8 cellular contexts compared by ENCODE assay signal in the genomic region with DNA sequence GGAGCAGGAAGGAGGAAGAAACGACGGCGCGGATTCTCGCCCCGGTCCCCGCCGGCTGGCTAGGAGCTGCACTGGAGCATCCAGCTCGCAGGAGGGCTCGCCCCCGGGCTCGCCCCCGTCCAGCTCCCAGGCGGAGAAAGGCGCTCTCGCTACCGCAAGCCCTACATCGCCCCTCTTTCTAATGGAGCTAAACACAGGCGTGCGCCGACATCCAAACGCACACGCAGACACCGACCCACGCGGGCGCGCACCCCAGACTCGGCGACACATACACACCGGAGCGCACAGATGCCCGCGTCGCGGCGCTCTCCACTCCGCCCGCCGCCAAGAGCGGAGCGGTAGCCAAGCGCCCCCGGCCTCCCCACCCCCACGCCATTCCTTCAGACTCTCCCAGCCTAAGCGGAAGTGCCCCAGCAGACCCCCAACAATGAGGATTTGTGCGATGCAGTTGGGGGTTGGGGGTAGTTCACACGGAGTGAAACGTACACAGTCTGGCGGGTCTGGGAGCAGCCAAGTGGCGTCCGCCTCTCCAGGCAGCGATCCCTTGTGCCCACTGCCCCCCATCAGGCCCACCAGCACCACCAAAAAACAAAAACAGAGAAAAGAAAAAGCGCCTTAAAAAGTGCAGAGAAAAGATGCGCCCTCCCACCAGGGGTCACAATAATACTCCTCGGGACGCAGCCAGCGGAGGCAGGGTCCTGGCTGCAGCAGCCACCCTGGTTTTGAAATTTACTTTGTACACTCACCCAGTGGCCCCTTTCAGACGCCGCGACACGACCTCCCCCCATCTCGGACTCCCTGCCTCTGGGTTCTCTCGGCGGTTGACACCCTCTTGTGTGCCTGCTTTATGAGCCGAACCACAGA. TPM values are rescaled to one million over a fixed set of nuclear protein-coding genes. Genes with fewer than 3 reads are reported as not detected.
DNase-seq lines count a peak whose midpoint lies in the region; ATAC-seq, FAIRE-seq and TF ChIP-seq lines count a peak whose summit lies in the region.

No MANE protein-coding gene starts in this region.

- H4K20me1 ChIP-seq in BLaER1, result no peaks in the 10 kb centered on the region
- no peaks in the 10 kb centered on the region for H4K20me1 ChIP-seq in endothelial cell of umbilical vein (replicated peaks; ENCODE audit: control insufficient read depth, extremely low read depth, insufficient read depth, low read length)

- ATAC-seq in HG02852 (IDR thresholded peaks at IDR 0.05; ENCODE audit: unreplicated experiment) (no peak), HG03342 (IDR thresholded peaks at IDR 0.05; ENCODE audit: unreplicated experiment) (no peak)

- no peak for FAIRE-seq in endothelial cell of umbilical vein (lab: Jason Lieb, UNC)

- dilution Hi-C loops in endothelial cell of umbilical vein (cut with MboI; ENCODE audit: extremely low pct_ligation_motif_present, low sequenced_read_pairs), result no loop called here

- no peaks in the 10 kb centered on the region for H3K9me1 ChIP-seq in endothelial cell of umbilical vein (replicated peaks; ENCODE audit: control insufficient read depth, extremely low read depth, insufficient read depth, low read length)

- H3K4me3 Mint-ChIP-seq in neural crest cell, result peak overlapping the region; percentile 92

- no peaks in the 10 kb centered on the region for H3K79me2 ChIP-seq in endothelial cell of umbilical vein (ENCODE audit: control insufficient read depth, insufficient read depth, low read length)

- TF ChIP-seq POLR2A in endothelial cell of umbilical vein (IDR thresholded peaks at IDR 0.05; ENCODE audit: low read depth, low read length), result no peak

- H3K4me3 ChIP-seq in BLaER1 (peak overlapping the region; percentile 77), endothelial cell of umbilical vein (replicated peaks in 1 of 3; ENCODE audit: insufficient read depth in 1 of 3, low read depth in 1 of 3, low read length in 3 of 3) (no peak overlapping the region)

- H3K36me3 Mint-ChIP-seq in neural crest cell (ENCODE audit: low read depth), result no peaks in the 10 kb centered on the region

- CTCF ChIA-PET in endothelial cell of umbilical vein (lab: Charles Lee), result no interaction called here

- H3K4me1 ChIP-seq in BLaER1 (peaks cover 6% of the 10 kb centered on the region; the same call in 1 of the 2 replicates), endothelial cell of umbilical vein (ENCODE audit: control insufficient read depth, extremely low read depth, insufficient read depth, low read length) (no peaks in the 10 kb centered on the region)

- H3K27me3 ChIP-seq in BLaER1 (peaks cover 64% of the 10 kb centered on the region), endothelial cell of umbilical vein (ENCODE audit: control insufficient read depth in 2 of 2, insufficient read depth in 2 of 2, low read length in 2 of 2) (peaks cover 38 to 43% of the 10 kb centered on the region in 2 experiments)

- H3K9ac ChIP-seq in BLaER1 (peak overlapping the region; percentile 73), endothelial cell of umbilical vein (replicated peaks; ENCODE audit: extremely low read depth, insufficient read depth, low read length) (no peak overlapping the region)

- H3K27ac ChIP-seq in BLaER1, result peak overlapping the region; percentile 44
- H3K27ac ChIP-seq in endothelial cell of umbilical vein (ENCODE audit: insufficient read depth, low read depth, low read length), result no peak overlapping the region

- H3K4me2 ChIP-seq in BLaER1 (peak overlapping the region; percentile 94), endothelial cell of umbilical vein (ENCODE audit: insufficient read depth, low read length) (no peak overlapping the region)

- intact Hi-C loops in endothelial cell of umbilical vein (cut with micrococcal nuclease), result no loop called here

- H3K4me1 Mint-ChIP-seq in neural crest cell, result peaks cover 26% of the 10 kb centered on the region

- no peaks in the 10 kb centered on the region for H3K9me3 ChIP-seq in BLaER1
- H3K9me3 ChIP-seq in endothelial cell of umbilical vein (replicated peaks; ENCODE audit: control insufficient read depth, insufficient read depth, low read length), result no peaks in the 10 kb centered on the region

- TF ChIP-seq CTCF in endothelial cell of umbilical vein (IDR thresholded peaks at IDR 0.05; ENCODE audit: extremely low read depth in 1 of 2, insufficient read depth in 1 of 2, low read depth in 1 of 2, low read length in 2 of 2) (no peak), neural crest cell (conservative IDR thresholded peaks at IDR 0.05) (peak; percentile 44)

- DNase-seq in NCI-H2171 treated with DMSO at 0.1 percent for 48 hours (lab: John Stamatoyannopoulos, UW) (peak; percentile 34), endothelial cell of umbilical vein (ENCODE audit: low read depth, low spot score) (no peak), neural crest cell (ENCODE audit: low read depth, low spot score) (peak; percentile 57), A172 (ENCODE audit: low spot score) (no peak), OCI-M2 (lab: John Stamatoyannopoulos, UW; ENCODE audit: unreplicated experiment) (no peak)

- H2AFZ ChIP-seq in endothelial cell of umbilical vein (ENCODE audit: low read depth, low read length), result no peak overlapping the region

- no TSS peak for BruUV-seq in endothelial cell of umbilical vein (replicated peaks; lab: Mats Ljungman, UMichigan)

- no peaks in the 10 kb centered on the region for H3K36me3 ChIP-seq in BLaER1
- no peaks in the 10 kb centered on the region for H3K36me3 ChIP-seq in endothelial cell of umbilical vein (ENCODE audit: control insufficient read depth in 2 of 2, extremely low read depth in 1 of 2, insufficient read depth in 2 of 2, low read length in 2 of 2)

- peaks cover 21% of the 10 kb centered on the region for H3K27me3 Mint-ChIP-seq in neural crest cell (ENCODE audit: low read depth)

- H3K27ac Mint-ChIP-seq in neural crest cell (ENCODE audit: unreplicated experiment), result peak overlapping the region; percentile 84

- POLR2A ChIA-PET in endothelial cell of umbilical vein (lab: Charles Lee), result no interaction called here

- H3K9me3 Mint-ChIP-seq in neural crest cell, result no peaks in the 10 kb centered on the region

TF ChIP-seq in endothelial cell of umbilical vein, 7 proteins besides CTCF, POLR2A, EP300 and RAD21:
- TF ChIP-seq FOS (IDR thresholded peaks at IDR 0.05; ENCODE audit: borderline replicate concordance, insufficient read depth, low read length), result no peak
- peak; percentile 27 for TF ChIP-seq EZH2 (IDR thresholded peaks at IDR 0.05; ENCODE audit: borderline replicate concordance, low read depth, low read length, severe bottlenecking)

RNA-seq across cellular contexts. Expression of a gene that starts 1.4 kb away (rescaled TPM):
- total RNA-seq in endothelial cell of umbilical vein (not detected in 2 replicates), neural crest cell (14.0 and 16.5 TPM in 2 replicates)
- polyA plus RNA-seq in endothelial cell of umbilical vein, result not detected in 2 replicates
- polyA plus RNA-seq in endothelial cell of umbilical vein (2011; cell fraction: cytosol; rRNA removed), result not detected in 2 replicates
- not detected in 2 replicates for polyA plus RNA-seq in endothelial cell of umbilical vein (2011; cell fraction: nucleus; rRNA removed)
- not detected in 2 replicates for polyA plus RNA-seq in endothelial cell of umbilical vein (2012)
- not detected in 2 replicates for polyA minus RNA-seq in endothelial cell of umbilical vein
- not detected for polyA minus RNA-seq in endothelial cell of umbilical vein (2011; cell fraction: cytosol; rRNA and poly(A)+ RNA removed)
- not detected in 2 replicates for polyA minus RNA-seq in endothelial cell of umbilical vein (2011; cell fraction: nucleus; rRNA and poly(A)+ RNA removed)
- not detected in 2 replicates for total RNA-seq in A172 (2014; rRNA removed; shearing (Covaris generic))

Comparison
In these comparisons a context has a peak if more than half of its experiments do, and no peak if none do; other contexts are left out.
1. DNase-seq: peak in NCI-H2171 treated with DMSO at 0.1 percent for 48 hours (single experiment) and neural crest cell (single experiment); none in endothelial cell of umbilical vein (single experiment), A172 (single experiment) and OCI-M2 (single experiment).
2. RNA of a gene that starts 1.4 kb away (total RNA-seq): 14.0 to 16.5 TPM in neural crest cell; not detected in endothelial cell of umbilical vein and not detected in A172; every median in the first group is over 10 times any median in the second.